In the genomic region with DNA sequence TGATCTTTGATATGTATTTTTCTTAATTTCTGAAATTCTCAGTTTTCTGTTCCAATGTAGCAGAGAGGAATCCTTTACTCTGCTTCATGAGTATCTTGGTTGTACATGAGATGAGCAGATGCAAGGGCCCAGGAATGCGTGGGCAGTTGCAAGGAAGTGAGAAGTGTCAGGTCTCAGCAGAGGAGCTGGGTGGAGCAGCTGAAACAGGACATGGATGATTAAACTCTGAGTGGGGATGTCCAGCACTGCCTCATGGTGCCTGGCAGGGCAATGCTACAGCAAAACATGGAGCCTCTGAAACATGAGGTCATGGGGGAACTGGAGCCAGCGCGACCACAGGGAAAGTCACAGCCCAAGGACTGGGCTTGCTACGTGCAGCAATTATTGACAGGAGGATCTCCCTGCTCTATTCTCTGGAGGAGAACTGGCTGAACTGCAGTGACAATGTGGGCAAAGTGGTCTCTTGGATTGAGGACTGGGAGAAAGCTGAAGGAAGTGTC, we compare ENCODE assay signal across 8 cellular contexts. TPM values are rescaled to one million over a fixed set of nuclear protein-coding genes. Genes with fewer than 3 reads are reported as not detected.
DNase-seq lines count a peak whose midpoint lies in the region; ATAC-seq and TF ChIP-seq lines count a peak whose summit lies in the region.
"Had no signal": no experiment of that assay in that cellular context is flagged by ENCODE, and none has a peak within 500 bp of the region (broad histone marks: within the 10 kb centered on the region; RNA-seq: fewer than 3 reads in every experiment).

No MANE protein-coding gene starts in this region.

- no peaks in the 10 kb centered on the region for H3K27me3 ChIP-seq in HCT116 (ENCODE audit: insufficient read depth, low read length)

- H3K36me3 ChIP-seq in HCT116 (ENCODE audit: control insufficient read depth in 1 of 2, insufficient read depth in 2 of 2, low read length in 2 of 2): no peaks in the 10 kb centered on the region

- POLR2A ChIA-PET in HCT116 (lab: Charles Lee): no interaction called here

- BruUV-seq in HCT116 (replicated peaks; lab: Mats Ljungman, UMichigan): no TSS peak

- no peak overlapping the region; the same call in 1 of the 2 replicates for H3K4me2 ChIP-seq in HCT116 (ENCODE audit: low read length)

- H3K9ac ChIP-seq in HCT116 (ENCODE audit: low read length): no peak overlapping the region

- CTCF ChIA-PET in HCT116 (lab: Charles Lee): no interaction called here

- DNase-seq in HCT116 (ENCODE audit: low read depth, low spot score) (no peak), NCI-H460 (ENCODE audit: extremely low read depth, low read depth) (peak; percentile 19), fibroblast of gingiva (ENCODE audit: low read depth) (peak; percentile 49), COLO829 (ENCODE audit: low spot score) (no peak), NCI-H1436 treated with DMSO at 0.1 percent for 48 hours (lab: John Stamatoyannopoulos, UW) (no peak)
- DNase-seq in stimulated activated CD4-positive, alpha-beta T cell treated with anti-CD3 and anti-CD28 coated beads, Interleukin-12 subunit alpha, Interleukin-12 subunit beta, amount 100 ng/mL, for 4 hours: peak; percentile 7

- H4K20me1 ChIP-seq in HCT116 (ENCODE audit: insufficient read depth): no peaks in the 10 kb centered on the region

- no peak for TF ChIP-seq POLR2A in HCT116 (IDR thresholded peaks at IDR 0.05; ENCODE audit: borderline replicate concordance, extremely low read depth, insufficient read depth, insufficient read length)

- no peaks in the 10 kb centered on the region for H3K79me2 ChIP-seq in HCT116 (ENCODE audit: insufficient read depth, low read length)

- H3K9me3 ChIP-seq in HCT116 (ENCODE audit: control insufficient read depth in 1 of 2, insufficient read depth in 1 of 2, low read depth in 1 of 2, low read length in 2 of 2): no peaks in the 10 kb centered on the region

- peaks cover 0 to 6% of the 10 kb centered on the region in 2 experiments; a peak in 2 of 4 replicates for H3K4me1 ChIP-seq in HCT116 (ENCODE audit: control insufficient read depth in 1 of 2, insufficient read depth in 2 of 2, low read length in 2 of 2)

- intact Hi-C loops in HCT116 (cut with micrococcal nuclease): no loop called here

- no peaks in the 10 kb centered on the region for H3K9me2 ChIP-seq in HCT116 (ENCODE audit: insufficient read depth)

- ATAC-seq in GM18861 (IDR thresholded peaks at IDR 0.05; ENCODE audit: unreplicated experiment) (peak; percentile 77), HCT116 (no peak)

- TF ChIP-seq RAD21 in HCT116 (IDR thresholded peaks at IDR 0.05; ENCODE audit: low read depth): no peak

- no peak overlapping the region for H3K27ac ChIP-seq in HCT116 (ENCODE audit: low read depth, low read length)
- H3K27ac ChIP-seq: VCaP had no signal

- H3K4me3 ChIP-seq in HCT116 (replicated peaks in 1 of 2; ENCODE audit: low read depth in 1 of 2, low read length in 2 of 2): no peak overlapping the region

- RAD21 ChIA-PET in HCT116 (lab: Charles Lee; ENCODE audit: low non-redundant PET in 1 of 2, low total read pairs in 2 of 2, uncharacterized antibody in 2 of 2, unreplicated experiment in 2 of 2): no interaction called here

- no peak overlapping the region for H2AFZ ChIP-seq in HCT116 (ENCODE audit: low read depth, low read length, poor library complexity, severe bottlenecking)

- TF ChIP-seq CTCF in HCT116 (IDR thresholded peaks at IDR 0.05 in 2 of 3, conservative IDR thresholded peaks at IDR 0.05 in 1 of 3; ENCODE audit: borderline replicate concordance in 1 of 3, insufficient read depth in 1 of 3, low read depth in 2 of 3, low read length in 2 of 3): no peak

TF ChIP-seq in HCT116, 20 proteins besides CTCF, POLR2A, EP300 and RAD21:
- TF ChIP-seq ZBTB33 (IDR thresholded peaks at IDR 0.05; ENCODE audit: extremely low read depth, insufficient replicate concordance, low read length) (no peak), ZFX (IDR thresholded peaks at IDR 0.05) (no peak), SRF (IDR thresholded peaks at IDR 0.05; ENCODE audit: low read depth) (no peak), JUND (IDR thresholded peaks at IDR 0.05) (no peak), CBX3 (IDR thresholded peaks at IDR 0.05; ENCODE audit: low read depth) (no peak), EGR1 (IDR thresholded peaks at IDR 0.05; ENCODE audit: low read depth) (0 out of 2 replicates have a peak, but pooled peaks have one; percentile 40)
- TF ChIP-seq, protein P1, sequence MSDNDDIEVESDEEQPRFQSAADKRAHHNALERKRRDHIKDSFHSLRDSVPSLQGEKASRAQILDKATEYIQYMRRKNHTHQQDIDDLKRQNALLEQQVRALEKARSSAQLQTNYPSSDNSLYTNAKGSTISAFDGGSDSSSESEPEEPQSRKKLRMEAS (IDR thresholded peaks at IDR 0.05): 0 out of 2 replicates have a peak, but pooled peaks have one; percentile 11
- TF ChIP-seq, protein P2, sequence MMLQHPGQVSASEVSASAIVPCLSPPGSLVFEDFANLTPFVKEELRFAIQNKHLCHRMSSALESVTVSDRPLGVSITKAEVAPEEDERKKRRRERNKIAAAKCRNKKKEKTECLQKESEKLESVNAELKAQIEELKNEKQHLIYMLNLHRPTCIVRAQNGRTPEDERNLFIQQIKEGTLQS (IDR thresholded peaks at IDR 0.05): no peak
- TF ChIP-seq, protein P3, sequence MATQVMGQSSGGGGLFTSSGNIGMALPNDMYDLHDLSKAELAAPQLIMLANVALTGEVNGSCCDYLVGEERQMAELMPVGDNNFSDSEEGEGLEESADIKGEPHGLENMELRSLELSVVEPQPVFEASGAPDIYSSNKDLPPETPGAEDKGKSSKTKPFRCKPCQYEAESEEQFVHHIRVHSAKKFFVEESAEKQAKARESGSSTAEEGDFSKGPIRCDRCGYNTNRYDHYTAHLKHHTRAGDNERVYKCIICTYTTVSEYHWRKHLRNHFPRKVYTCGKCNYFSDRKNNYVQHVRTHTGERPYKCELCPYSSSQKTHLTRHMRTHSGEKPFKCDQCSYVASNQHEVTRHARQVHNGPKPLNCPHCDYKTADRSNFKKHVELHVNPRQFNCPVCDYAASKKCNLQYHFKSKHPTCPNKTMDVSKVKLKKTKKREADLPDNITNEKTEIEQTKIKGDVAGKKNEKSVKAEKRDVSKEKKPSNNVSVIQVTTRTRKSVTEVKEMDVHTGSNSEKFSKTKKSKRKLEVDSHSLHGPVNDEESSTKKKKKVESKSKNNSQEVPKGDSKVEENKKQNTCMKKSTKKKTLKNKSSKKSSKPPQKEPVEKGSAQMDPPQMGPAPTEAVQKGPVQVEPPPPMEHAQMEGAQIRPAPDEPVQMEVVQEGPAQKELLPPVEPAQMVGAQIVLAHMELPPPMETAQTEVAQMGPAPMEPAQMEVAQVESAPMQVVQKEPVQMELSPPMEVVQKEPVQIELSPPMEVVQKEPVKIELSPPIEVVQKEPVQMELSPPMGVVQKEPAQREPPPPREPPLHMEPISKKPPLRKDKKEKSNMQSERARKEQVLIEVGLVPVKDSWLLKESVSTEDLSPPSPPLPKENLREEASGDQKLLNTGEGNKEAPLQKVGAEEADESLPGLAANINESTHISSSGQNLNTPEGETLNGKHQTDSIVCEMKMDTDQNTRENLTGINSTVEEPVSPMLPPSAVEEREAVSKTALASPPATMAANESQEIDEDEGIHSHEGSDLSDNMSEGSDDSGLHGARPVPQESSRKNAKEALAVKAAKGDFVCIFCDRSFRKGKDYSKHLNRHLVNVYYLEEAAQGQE (IDR thresholded peaks at IDR 0.05; ENCODE audit: low read depth): no peak

RNA-seq across cellular contexts. Expression of gene COLGALT2, which starts 48.4 kb away (rescaled TPM):
- total RNA-seq in HCT116 (2021; ENCODE audit: unreplicated experiment): 0.22 TPM
- polyA plus RNA-seq in HCT116 (2012): 0.09 TPM in 2 replicates
- total RNA-seq in NCI-H460 (2014; rRNA removed; shearing (Covaris generic)): 0.37 and 0.38 TPM in 2 replicates
- 0.24 and 0.32 TPM in 2 replicates for polyA plus RNA-seq in NCI-H460 (2014; cell fraction: nucleus; rRNA removed)

Comparison
In these comparisons a context has a peak if more than half of its experiments do, and no peak if none do; other contexts are left out.
1. DNase-seq: peak in NCI-H460 (single experiment), fibroblast of gingiva (single experiment) and stimulated activated CD4-positive, alpha-beta T cell treated with anti-CD3 and anti-CD28 coated beads, Interleukin-12 subunit alpha, Interleukin-12 subunit beta, amount 100 ng/mL, for 4 hours (single experiment); none in HCT116 (single experiment), COLO829 (single experiment) and NCI-H1436 treated with DMSO at 0.1 percent for 48 hours (single experiment).